In the genomic region with DNA sequence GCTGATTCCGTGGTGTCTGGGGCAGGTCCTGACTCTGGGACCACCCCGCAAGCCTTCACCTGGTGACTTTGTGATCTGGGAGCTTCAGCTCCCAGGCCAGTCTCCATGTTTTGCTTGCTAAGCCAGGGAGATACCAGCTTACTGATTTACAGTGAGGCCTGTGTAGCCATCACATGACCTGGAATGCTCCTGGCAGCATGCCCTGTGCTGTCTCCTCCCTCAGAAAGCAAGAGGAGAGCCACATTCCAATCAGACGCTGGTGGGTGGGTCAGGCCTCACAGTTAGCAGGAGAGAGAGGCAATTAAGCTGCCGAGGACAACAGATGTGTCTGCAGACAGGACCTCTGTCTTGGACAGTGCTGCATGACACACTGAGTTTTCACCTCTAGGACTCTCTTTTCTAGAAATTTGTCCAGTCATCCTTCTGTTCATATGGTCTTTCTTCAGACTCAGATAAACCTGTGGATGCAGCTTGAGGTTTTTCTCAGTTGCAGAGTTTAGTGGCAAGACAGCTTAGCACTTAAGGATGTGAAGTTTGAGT, we compare ENCODE assay signal across 9 cellular contexts. TPM values are rescaled to one million over a fixed set of nuclear protein-coding genes. Genes with fewer than 3 reads are reported as not detected.
DNase-seq lines count a peak whose midpoint lies in the region; ATAC-seq and TF ChIP-seq lines count a peak whose summit lies in the region.
"Had no signal": no experiment of that assay in that cellular context is flagged by ENCODE, and none has a peak within 500 bp of the region (broad histone marks: within the 10 kb centered on the region; RNA-seq: fewer than 3 reads in every experiment).

No MANE protein-coding gene starts in this region.

- TF ChIP-seq CTCF in A673 (conservative IDR thresholded peaks at IDR 0.05; ENCODE audit: low read depth, low read length) (no peak), fibroblast of mammary gland (conservative IDR thresholded peaks at IDR 0.05; ENCODE audit: control insufficient read depth, insufficient read depth, low read depth, low read length) (no peak), nephron progenitor cell (IDR thresholded peaks at IDR 0.05) (no peak)

- H3K4me3 ChIP-seq in A673 (ENCODE audit: low read depth, low read length, poor library complexity, severe bottlenecking): no peak overlapping the region
- H3K4me3 ChIP-seq in fibroblast of mammary gland (ENCODE audit: control insufficient read depth, low read depth, low read length): no peak overlapping the region

- intact Hi-C loops in A673 (cut with micrococcal nuclease; ENCODE audit: unreplicated experiment): no loop called here

- POLR2A ChIA-PET in A673 (lab: Charles Lee; ENCODE audit: low non-redundant PET): no interaction called here

- ATAC-seq in GM18519 (IDR thresholded peaks at IDR 0.05; ENCODE audit: low FRiP score, unreplicated experiment) (no peak), HG02588 (IDR thresholded peaks at IDR 0.05; ENCODE audit: unreplicated experiment) (no peak), HG03139 (IDR thresholded peaks at IDR 0.05; ENCODE audit: unreplicated experiment) (no peak)

- H3K27ac ChIP-seq in A673 (ENCODE audit: low read depth, low read length, poor library complexity, severe bottlenecking): no peak overlapping the region

- no peak for TF ChIP-seq RAD21 in Ishikawa (IDR thresholded peaks at IDR 0.05; ENCODE audit: low read depth)

- no peaks in the 10 kb centered on the region for H3K27me3 Mint-ChIP-seq in nephron progenitor cell (ENCODE audit: low read depth, poor library complexity)
- H3K27me3 Mint-ChIP-seq: activated B cell treated with CpG ODN at 0.5 μM for 24 hours had no signal

- no peaks in the 10 kb centered on the region for H3K36me3 ChIP-seq in A673 (ENCODE audit: insufficient read depth, low read length, poor library complexity, severe bottlenecking)

- TF ChIP-seq EP300 in Ishikawa (IDR thresholded peaks at IDR 0.05; ENCODE audit: borderline replicate concordance): no peak

- H3K4me1 Mint-ChIP-seq in nephron progenitor cell: peaks cover 63% of the 10 kb centered on the region
- H3K4me1 Mint-ChIP-seq: activated B cell treated with CpG ODN at 0.5 μM for 24 hours had no signal

- H3K36me3 Mint-ChIP-seq in nephron progenitor cell (ENCODE audit: low read depth): peaks cover 9% of the 10 kb centered on the region

- CTCF ChIA-PET in A673 (lab: Charles Lee): interaction anchor here (0.6 to 0.7 kb wide), 3 partner anchors 46 to 1294 kb away, joined by 3 to 12 read pairs (median 3); no protein-coding TSS in a partner anchor

- DNase-seq in A673 (ENCODE audit: low spot score): peak; percentile 83
- peak; percentile 80 for DNase-seq in SHP77 treated with DMSO at 0.1 percent for 48 hours (lab: John Stamatoyannopoulos, UW)
- peak; percentile 91 for DNase-seq in fibroblast of mammary gland (ENCODE audit: low read depth)
- peak; percentile 60 for DNase-seq in nephron progenitor cell
- DNase-seq: activated B cell treated with CpG ODN at 0.5 μM for 24 hours had no signal

- peak overlapping the region; percentile 84 for H3K27ac Mint-ChIP-seq in nephron progenitor cell
- H3K27ac Mint-ChIP-seq: activated B cell treated with CpG ODN at 0.5 μM for 24 hours had no signal

- H3K9me3 Mint-ChIP-seq in nephron progenitor cell: no peaks in the 10 kb centered on the region
- H3K9me3 Mint-ChIP-seq: activated B cell treated with CpG ODN at 0.5 μM for 24 hours had no signal

- H3K4me1 ChIP-seq in A673 (ENCODE audit: insufficient read depth, low read length, poor library complexity, severe bottlenecking): peaks cover 11% of the 10 kb centered on the region

- H3K4me3 Mint-ChIP-seq in nephron progenitor cell: no peak overlapping the region
- H3K4me3 Mint-ChIP-seq: activated B cell treated with CpG ODN at 0.5 μM for 24 hours had no signal

- no peaks in the 10 kb centered on the region for H3K9me3 ChIP-seq in A673 (ENCODE audit: low read depth, low read length, poor library complexity, severe bottlenecking)

- BruUV-seq in A673 (replicated peaks; lab: Mats Ljungman, UMichigan): no TSS peak

- H3K27me3 ChIP-seq in A673 (replicated peaks; ENCODE audit: insufficient read depth, low read depth, low read length, poor library complexity): no peaks in the 10 kb centered on the region

TF ChIP-seq in Ishikawa, 13 proteins besides CTCF, POLR2A, EP300 and RAD21:
- TF ChIP-seq CEBPB (IDR thresholded peaks at IDR 0.05): no peak
- peak; percentile 75; the same call in 1 of the 2 replicates for TF ChIP-seq TEAD4 (IDR thresholded peaks at IDR 0.05)
- TF ChIP-seq TCF12 (IDR thresholded peaks at IDR 0.05; ENCODE audit: low read depth): 0 out of 2 replicates have a peak, but pooled peaks have one; percentile 22
- TF ChIP-seq, protein P1, sequence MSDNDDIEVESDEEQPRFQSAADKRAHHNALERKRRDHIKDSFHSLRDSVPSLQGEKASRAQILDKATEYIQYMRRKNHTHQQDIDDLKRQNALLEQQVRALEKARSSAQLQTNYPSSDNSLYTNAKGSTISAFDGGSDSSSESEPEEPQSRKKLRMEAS (IDR thresholded peaks at IDR 0.05): peak; percentile 57; the same call in 1 of the 2 replicates
- peak; percentile 46; the same call in 1 of the 2 replicates for TF ChIP-seq TAF1 (IDR thresholded peaks at IDR 0.05; ENCODE audit: low read depth)
- no peak for TF ChIP-seq CREB1 (IDR thresholded peaks at IDR 0.05; ENCODE audit: low read depth)
- TF ChIP-seq FOXM1 (IDR thresholded peaks at IDR 0.05; ENCODE audit: borderline replicate concordance, low read depth): no peak
- no peak for TF ChIP-seq ZBTB7A (IDR thresholded peaks at IDR 0.05; ENCODE audit: low read depth)
- TF ChIP-seq, protein P2, sequence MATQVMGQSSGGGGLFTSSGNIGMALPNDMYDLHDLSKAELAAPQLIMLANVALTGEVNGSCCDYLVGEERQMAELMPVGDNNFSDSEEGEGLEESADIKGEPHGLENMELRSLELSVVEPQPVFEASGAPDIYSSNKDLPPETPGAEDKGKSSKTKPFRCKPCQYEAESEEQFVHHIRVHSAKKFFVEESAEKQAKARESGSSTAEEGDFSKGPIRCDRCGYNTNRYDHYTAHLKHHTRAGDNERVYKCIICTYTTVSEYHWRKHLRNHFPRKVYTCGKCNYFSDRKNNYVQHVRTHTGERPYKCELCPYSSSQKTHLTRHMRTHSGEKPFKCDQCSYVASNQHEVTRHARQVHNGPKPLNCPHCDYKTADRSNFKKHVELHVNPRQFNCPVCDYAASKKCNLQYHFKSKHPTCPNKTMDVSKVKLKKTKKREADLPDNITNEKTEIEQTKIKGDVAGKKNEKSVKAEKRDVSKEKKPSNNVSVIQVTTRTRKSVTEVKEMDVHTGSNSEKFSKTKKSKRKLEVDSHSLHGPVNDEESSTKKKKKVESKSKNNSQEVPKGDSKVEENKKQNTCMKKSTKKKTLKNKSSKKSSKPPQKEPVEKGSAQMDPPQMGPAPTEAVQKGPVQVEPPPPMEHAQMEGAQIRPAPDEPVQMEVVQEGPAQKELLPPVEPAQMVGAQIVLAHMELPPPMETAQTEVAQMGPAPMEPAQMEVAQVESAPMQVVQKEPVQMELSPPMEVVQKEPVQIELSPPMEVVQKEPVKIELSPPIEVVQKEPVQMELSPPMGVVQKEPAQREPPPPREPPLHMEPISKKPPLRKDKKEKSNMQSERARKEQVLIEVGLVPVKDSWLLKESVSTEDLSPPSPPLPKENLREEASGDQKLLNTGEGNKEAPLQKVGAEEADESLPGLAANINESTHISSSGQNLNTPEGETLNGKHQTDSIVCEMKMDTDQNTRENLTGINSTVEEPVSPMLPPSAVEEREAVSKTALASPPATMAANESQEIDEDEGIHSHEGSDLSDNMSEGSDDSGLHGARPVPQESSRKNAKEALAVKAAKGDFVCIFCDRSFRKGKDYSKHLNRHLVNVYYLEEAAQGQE (IDR thresholded peaks at IDR 0.05; ENCODE audit: low read depth): no peak
- TF ChIP-seq, protein P3, sequence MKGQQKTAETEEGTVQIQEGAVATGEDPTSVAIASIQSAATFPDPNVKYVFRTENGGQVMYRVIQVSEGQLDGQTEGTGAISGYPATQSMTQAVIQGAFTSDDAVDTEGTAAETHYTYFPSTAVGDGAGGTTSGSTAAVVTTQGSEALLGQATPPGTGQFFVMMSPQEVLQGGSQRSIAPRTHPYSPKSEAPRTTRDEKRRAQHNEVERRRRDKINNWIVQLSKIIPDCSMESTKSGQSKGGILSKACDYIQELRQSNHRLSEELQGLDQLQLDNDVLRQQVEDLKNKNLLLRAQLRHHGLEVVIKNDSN (IDR thresholded peaks at IDR 0.05): peak; percentile 95
- TF ChIP-seq YY1 (IDR thresholded peaks at IDR 0.05; ENCODE audit: low read depth): peak; percentile 32; the same call in 1 of the 2 replicates
- no peak for TF ChIP-seq EGR1 (IDR thresholded peaks at IDR 0.05)
- TF ChIP-seq NFIC (IDR thresholded peaks at IDR 0.05): peak; percentile 73

RNA-seq across cellular contexts. Expression of a gene that starts 24.4 kb away (rescaled TPM):
- 33.2 and 37.2 TPM in 2 replicates for total RNA-seq in A673 (2021)

RNA-seq across cellular contexts. Expression of a gene that starts 37.0 kb away (rescaled TPM):
- 1.8 and 2.9 TPM in 2 replicates for total RNA-seq in A673 (2021)

RNA-seq across cellular contexts. Expression of a gene that starts 49.2 kb away (rescaled TPM):
- total RNA-seq in A673 (2021): 0.21 and 0.46 TPM in 2 replicates
- total RNA-seq: activated B cell treated with CpG ODN at 0.5 μM for 24 hours had no signal

RNA-seq across cellular contexts. Expression of a gene that starts 58.2 kb away (rescaled TPM):
- total RNA-seq in A673 (2021): not detected in 2 replicates
- total RNA-seq: activated B cell treated with CpG ODN at 0.5 μM for 24 hours had no signal
